21 cellular contexts compared by ENCODE assay signal in the genomic region with DNA sequence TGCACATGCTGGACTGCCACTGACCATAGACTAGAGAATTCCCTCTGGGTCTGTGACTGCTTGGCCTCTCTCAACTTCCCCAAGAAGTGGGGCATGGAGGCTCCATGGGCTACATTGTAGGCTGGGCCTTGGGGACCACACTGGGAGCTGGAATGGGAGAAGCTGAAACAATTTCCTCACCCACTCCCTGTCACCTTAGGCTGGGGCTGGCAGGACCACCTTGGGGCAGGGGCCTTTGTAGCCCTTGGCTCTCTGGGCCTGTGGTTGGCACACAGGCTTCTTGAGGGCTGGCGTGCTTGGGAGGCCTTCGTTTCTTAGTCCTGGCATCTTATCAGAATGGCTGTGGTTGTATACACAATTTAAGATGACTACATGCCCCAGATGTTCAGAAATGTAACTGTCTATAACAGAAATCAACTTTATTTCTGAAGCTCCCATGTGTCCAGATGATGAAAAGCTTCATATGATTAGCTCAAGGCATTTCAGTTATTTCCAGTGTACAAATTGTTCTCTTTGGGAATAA. TPM values are rescaled to one million over a fixed set of nuclear protein-coding genes. Genes with fewer than 3 reads are reported as not detected.
DNase-seq lines count a peak whose midpoint lies in the region; TF ChIP-seq lines count a peak whose summit lies in the region.
"Had no signal": no experiment of that assay in that cellular context is flagged by ENCODE, and none has a peak within 500 bp of the region (broad histone marks: within the 10 kb centered on the region; RNA-seq: fewer than 3 reads in every experiment).

No MANE protein-coding gene starts in this region.

- H3K9me3 Mint-ChIP-seq in dendritic cell treated with granulocyte-macrophage colony-stimulating factor and Interleukin-4, amounts not matched to agents 40 ng/mL and 50 ng/mL, for 4 days = no peaks in the 10 kb centered on the region
- no peaks in the 10 kb centered on the region for H3K9me3 Mint-ChIP-seq in type B pancreatic cell
- H3K9me3 Mint-ChIP-seq: CD4-positive, CD25-positive, alpha-beta regulatory T cell had no signal

- DNase-seq in AG09319 (ENCODE audit: extremely low read depth, low read depth) (peak; percentile 23), myocyte (ENCODE audit: low read depth) (peak; percentile 3), type B pancreatic cell (ENCODE audit: extremely low spot score, unreplicated experiment) (peak; percentile 45), GF-D8 (lab: John Stamatoyannopoulos, UW) (no peak), superior temporal gyrus (ENCODE audit: extremely low spot score) (no peak)
- no peak for DNase-seq in activated T-cell treated with anti-CD3 and anti-CD28 coated beads, Interleukin-2, amount 50 U/mL, for 1 hour
- DNase-seq: CD4-positive, CD25-positive, alpha-beta regulatory T cell; EL; MV-4-11; NCI-H1105 treated with DMSO at 0.1 percent for 48 hours; NCI-H2081 treated with DMSO at 0.1 percent for 48 hours; NCI-H2171 treated with DMSO at 0.1 percent for 48 hours; NCI-H446; NCI-H526 had no signal

- H3K36me3 Mint-ChIP-seq in dendritic cell treated with granulocyte-macrophage colony-stimulating factor and Interleukin-4, amounts not matched to agents 40 ng/mL and 50 ng/mL, for 4 days (ENCODE audit: low read depth) = peaks cover 99% of the 10 kb centered on the region
- H3K36me3 Mint-ChIP-seq in type B pancreatic cell = no peaks in the 10 kb centered on the region
- H3K36me3 Mint-ChIP-seq: CD4-positive, CD25-positive, alpha-beta regulatory T cell had no signal

- TF ChIP-seq CTCF in AG09319 (IDR thresholded peaks at IDR 0.05; ENCODE audit: low read depth, low read length) (no peak), type B pancreatic cell (conservative IDR thresholded peaks at IDR 0.05) (no peak)

- no peak overlapping the region for H3K4me3 Mint-ChIP-seq in dendritic cell treated with granulocyte-macrophage colony-stimulating factor and Interleukin-4, amounts not matched to agents 40 ng/mL and 50 ng/mL, for 4 days
- no peak overlapping the region for H3K4me3 Mint-ChIP-seq in type B pancreatic cell
- H3K4me3 Mint-ChIP-seq: CD4-positive, CD25-positive, alpha-beta regulatory T cell had no signal

- H3K27ac Mint-ChIP-seq in dendritic cell treated with granulocyte-macrophage colony-stimulating factor and Interleukin-4, amounts not matched to agents 40 ng/mL and 50 ng/mL, for 4 days = peak overlapping the region; percentile 98
- H3K27ac Mint-ChIP-seq in type B pancreatic cell = no peak overlapping the region
- H3K27ac Mint-ChIP-seq: CD4-positive, CD25-positive, alpha-beta regulatory T cell had no signal

- intact Hi-C loops in dendritic cell treated with granulocyte-macrophage colony-stimulating factor and Interleukin-4, amounts not matched to agents 40 ng/mL and 50 ng/mL, for 4 days (cut with micrococcal nuclease) = no loop called here

- H3K4me1 Mint-ChIP-seq in dendritic cell treated with granulocyte-macrophage colony-stimulating factor and Interleukin-4, amounts not matched to agents 40 ng/mL and 50 ng/mL, for 4 days (ENCODE audit: low read depth) = peaks cover 78% of the 10 kb centered on the region
- H3K4me1 Mint-ChIP-seq in type B pancreatic cell (ENCODE audit: unreplicated experiment) = no peaks in the 10 kb centered on the region
- H3K4me1 Mint-ChIP-seq: CD4-positive, CD25-positive, alpha-beta regulatory T cell had no signal

- no peaks in the 10 kb centered on the region for H3K27me3 Mint-ChIP-seq in dendritic cell treated with granulocyte-macrophage colony-stimulating factor and Interleukin-4, amounts not matched to agents 40 ng/mL and 50 ng/mL, for 4 days
- no peaks in the 10 kb centered on the region for H3K27me3 Mint-ChIP-seq in type B pancreatic cell

RNA-seq across cellular contexts. Expression of a gene that starts 44.4 kb away (rescaled TPM):
- total RNA-seq in myocyte (not detected in 2 replicates), type B pancreatic cell (ENCODE audit: low replicate concordance) (not detected in 2 replicates)
- not detected for polyA plus RNA-seq in myocyte (2012)
- total RNA-seq: A172; CD4-positive, CD25-positive, alpha-beta regulatory T cell; H1; Right ventricle myocardium inferior; SK-MEL-5 had no signal
- polyA plus RNA-seq: AG04450; BJ; CD4-positive, CD25-positive, alpha-beta regulatory T cell; H1 had no signal

Comparison
In these comparisons a context has a peak if more than half of its experiments do, and no peak if none do; other contexts are left out.
1. DNase-seq: peak in AG09319 (single experiment), myocyte (single experiment) and type B pancreatic cell (single experiment); none in GF-D8 (single experiment), superior temporal gyrus (single experiment) and activated T-cell treated with anti-CD3 and anti-CD28 coated beads, Interleukin-2, amount 50 U/mL, for 1 hour (single experiment).